Comparison of ENCODE assay signal across 14 cellular contexts in the genomic region with DNA sequence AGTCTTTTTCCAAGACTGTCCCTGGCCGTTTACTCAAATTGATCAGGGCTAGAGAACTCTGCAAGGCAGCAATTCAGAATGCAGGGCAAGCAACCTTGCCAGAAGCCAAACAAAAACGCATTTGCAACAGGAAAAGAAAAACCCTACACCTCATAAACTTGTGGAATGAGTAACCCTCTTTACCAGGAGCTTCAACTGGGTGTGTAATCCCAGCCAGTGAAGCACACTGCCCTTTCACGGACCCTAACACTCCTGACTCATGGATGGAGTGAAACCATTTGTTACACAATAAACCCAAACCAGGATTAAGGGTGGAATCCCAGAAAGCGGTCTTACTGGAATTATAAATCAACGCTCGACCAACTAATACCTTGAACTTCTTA. TPM values are rescaled to one million over a fixed set of nuclear protein-coding genes. Genes with fewer than 3 reads are reported as not detected.
DNase-seq lines count a peak whose midpoint lies in the region; ATAC-seq and TF ChIP-seq lines count a peak whose summit lies in the region.
"Had no signal": no experiment of that assay in that cellular context is flagged by ENCODE, and none has a peak within 500 bp of the region (broad histone marks: within the 10 kb centered on the region; RNA-seq: fewer than 3 reads in every experiment).

No MANE protein-coding gene starts in this region.

- H3K9me3 ChIP-seq in esophagus (ENCODE audit: control insufficient read depth in 2 of 2, insufficient read depth in 1 of 2, low read depth in 1 of 2, low read length in 1 of 2) (no peaks in the 10 kb centered on the region), osteoblast (ENCODE audit: low read depth, low read length) (no peaks in the 10 kb centered on the region)

- DNase-seq in EL (peak; percentile 95), RPMI7951 (ENCODE audit: low read depth) (peak; percentile 95), osteoblast (ENCODE audit: insufficient read length, low spot score, missing footprints) (peak; percentile 80), nucleus accumbens (lab: John Stamatoyannopoulos, UW) (no peak)
- DNase-seq in activated T-cell treated with anti-CD3 and anti-CD28 coated beads, Interleukin-2, amount 50 U/mL, for 48 hours, result no peak
- DNase-seq: activated T-cell treated with anti-CD3 and anti-CD28 coated beads for 4 hours; central memory CD4-positive, alpha-beta T cell; NCI-H1436 treated with DMSO at 0.1 percent for 48 hours; stimulated activated CD4-positive, alpha-beta T cell treated with anti-CD3 and anti-CD28 coated beads, Interleukin-1b, Interleukin-23, amount 100 ng/mL, for 48 hours; stimulated activated naive CD8-positive, alpha-beta T cell treated with anti-CD3 and anti-CD28 coated beads, Interleukin-15, amount 100 ng/mL, for 72 hours had no signal

- H3K4me3 ChIP-seq in esophagus (ENCODE audit: low read depth in 1 of 2, low read length in 2 of 2) (no peak overlapping the region), osteoblast (ENCODE audit: insufficient read depth, low read length) (peak overlapping the region; percentile 25)

- H3K4me1 ChIP-seq in esophagus (ENCODE audit: control insufficient read depth in 2 of 2, insufficient read depth in 2 of 2, low read length in 1 of 2) (peaks cover 0 to 3% of the 10 kb centered on the region in 2 donors), osteoblast (ENCODE audit: insufficient read depth, low read length) (peaks cover 38% of the 10 kb centered on the region)

- H3K27ac ChIP-seq in esophagus (ENCODE audit: low read depth in 2 of 2, low read length in 1 of 2) (peak overlapping the region; percentile 83 to 89), osteoblast (ENCODE audit: low read depth, low read length) (peak overlapping the region; percentile 83)

- TF ChIP-seq CTCF in osteoblast (IDR thresholded peaks at IDR 0.05; ENCODE audit: extremely low read depth, low read depth, low read length), result no peak

- H3K4me2 ChIP-seq in osteoblast (ENCODE audit: insufficient read depth, low read length), result peak overlapping the region; percentile 81

- peaks cover 4% of the 10 kb centered on the region for H4K20me1 ChIP-seq in osteoblast (ENCODE audit: insufficient read depth, low read length)

- ATAC-seq in GM21423 (IDR thresholded peaks at IDR 0.05; ENCODE audit: unreplicated experiment) (no peak), HG03378 (IDR thresholded peaks at IDR 0.05; ENCODE audit: unreplicated experiment) (no peak)
- ATAC-seq: natural killer cell treated with Interleukin-12 subunit alpha and Interleukin-12 subunit beta and Interleukin-15 and Interleukin-18, amount 100 ng/mL, for 72 hours; stimulated activated naive CD8-positive, alpha-beta T cell treated with anti-CD3 and anti-CD28 coated beads, Interleukin-15, amount 100 ng/mL, for 72 hours had no signal

- H3K79me2 ChIP-seq in osteoblast (ENCODE audit: insufficient read depth, low read length), result no peaks in the 10 kb centered on the region

- H3K27me3 ChIP-seq in esophagus (ENCODE audit: control insufficient read depth in 1 of 2, insufficient read depth in 2 of 2, low read length in 2 of 2) (no peaks in the 10 kb centered on the region), osteoblast (ENCODE audit: insufficient read depth, low read length) (no peaks in the 10 kb centered on the region)

- no peak overlapping the region for H2AFZ ChIP-seq in osteoblast (ENCODE audit: low read length)

- 52 to 64% methylated on average over 6 of the region's 6 CpGs for WGBS in esophagus, 2 donors

- H3K36me3 ChIP-seq in esophagus (ENCODE audit: control insufficient read depth in 2 of 2, insufficient read depth in 2 of 2, low read length in 1 of 2) (peaks cover 0 to 14% of the 10 kb centered on the region in 2 donors), osteoblast (ENCODE audit: insufficient read depth, low read length) (peaks cover 68% of the 10 kb centered on the region)

RNA-seq across cellular contexts. Expression of gene LDHAL6B, which starts 14.8 kb away (rescaled TPM):
- 0.10 TPM in 1 of 2 replicates, not detected in the other for total RNA-seq in RPMI7951 (2014; rRNA removed; shearing (Covaris generic))
- not detected for polyA plus RNA-seq in esophagus
- not detected in 2 replicates for total RNA-seq in osteoblast
- total RNA-seq: natural killer cell treated with Interleukin-12 subunit alpha and Interleukin-12 subunit beta and Interleukin-15 and Interleukin-18, amount 100 ng/mL, for 72 hours had no signal

Comparison
In these comparisons a context has a peak if more than half of its experiments do, and no peak if none do; other contexts are left out.
1. DNase-seq: peak in EL (single experiment), RPMI7951 (single experiment) and osteoblast (single experiment); none in activated T-cell treated with anti-CD3 and anti-CD28 coated beads, Interleukin-2, amount 50 U/mL, for 48 hours (0 of 2) and nucleus accumbens (0 of 56).